Comparison of ENCODE assay signal across 8 cellular contexts in genomic region chr18:6414118-6414722, GRCh38. TPM values are rescaled to one million over a fixed set of nuclear protein-coding genes. Genes with fewer than 3 reads are reported as not detected.
A peak's percentile ranks its signal among the peaks of the same experiment; 100 is the strongest.
DNase-seq lines count a peak whose midpoint lies in the region; ATAC-seq, FAIRE-seq and TF ChIP-seq lines count a peak whose summit lies in the region.

No MANE protein-coding gene starts in this region.

- H3K27me3 Mint-ChIP-seq in activated T-cell treated with anti-CD3 and anti-CD28 coated beads, Interleukin-2, amount 50 U/mL, for 72 hours (ENCODE audit: low read depth): peaks cover 31% of the 10 kb centered on the region
- peaks cover 9% of the 10 kb centered on the region for H3K27me3 Mint-ChIP-seq in glutamatergic neuron (ENCODE audit: unreplicated experiment)

- FAIRE-seq in urothelium cell line (lab: Jason Lieb, UNC): no peak

- peaks cover 1 to 2% of the 10 kb centered on the region in 2 donors for H3K36me3 Mint-ChIP-seq in activated T-cell treated with anti-CD3 and anti-CD28 coated beads, Interleukin-2, amount 50 U/mL, for 72 hours (ENCODE audit: insufficient read depth in 2 of 2)
- peaks cover 8% of the 10 kb centered on the region for H3K36me3 Mint-ChIP-seq in glutamatergic neuron (ENCODE audit: unreplicated experiment)

- TF ChIP-seq CTCF in glutamatergic neuron (IDR thresholded peaks at IDR 0.05; ENCODE audit: partially characterized antibody, unreplicated experiment): no peak

- H3K9me3 Mint-ChIP-seq in activated T-cell treated with anti-CD3 and anti-CD28 coated beads, Interleukin-2, amount 50 U/mL, for 72 hours: peaks cover 0 to 2% of the 10 kb centered on the region in 2 donors
- peaks cover 7% of the 10 kb centered on the region for H3K9me3 Mint-ChIP-seq in glutamatergic neuron (ENCODE audit: unreplicated experiment)

- H3K4me1 Mint-ChIP-seq in activated T-cell treated with anti-CD3 and anti-CD28 coated beads, Interleukin-2, amount 50 U/mL, for 72 hours (ENCODE audit: low read depth): peaks cover 5% of the 10 kb centered on the region
- H3K4me1 Mint-ChIP-seq in glutamatergic neuron (ENCODE audit: low read depth, unreplicated experiment): peaks cover 1% of the 10 kb centered on the region

- DNase-seq in COR-L47 (lab: John Stamatoyannopoulos, UW) (peak; percentile 54), glutamatergic neuron (peak; percentile 56), nucleus accumbens (lab: John Stamatoyannopoulos, UW) (peak in 47 of 56 donors; percentile 7 to 80 (median 58)), urothelium cell line (ENCODE audit: low spot score) (peak; percentile 73), Kasumi-1 (lab: John Stamatoyannopoulos, UW) (no peak)
- DNase-seq in activated T-cell treated with anti-CD3 and anti-CD28 coated beads, Interleukin-2, amount 50 U/mL, for 72 hours: peak; percentile 57 to 61

- ATAC-seq in GM19452 (IDR thresholded peaks at IDR 0.05; ENCODE audit: unreplicated experiment) (peak; percentile 88), HG03457 (IDR thresholded peaks at IDR 0.05; ENCODE audit: unreplicated experiment) (peak; percentile 80)
- peak; percentile 91 for ATAC-seq in activated T-cell treated with anti-CD3 and anti-CD28 coated beads, Interleukin-2, amount 50 U/mL, for 72 hours (replicated peaks in 1 of 2)

- H3K4me3 Mint-ChIP-seq in activated T-cell treated with anti-CD3 and anti-CD28 coated beads, Interleukin-2, amount 50 U/mL, for 72 hours: peak overlapping the region; percentile 75 to 76
- peak overlapping the region; percentile 68 for H3K4me3 Mint-ChIP-seq in glutamatergic neuron (ENCODE audit: unreplicated experiment)

- no peak overlapping the region for H3K27ac Mint-ChIP-seq in activated T-cell treated with anti-CD3 and anti-CD28 coated beads, Interleukin-2, amount 50 U/mL, for 72 hours
- H3K27ac Mint-ChIP-seq in glutamatergic neuron (ENCODE audit: unreplicated experiment): no peak overlapping the region

RNA-seq across cellular contexts. Expression of gene L3MBTL4, which starts 0.5 kb away (rescaled TPM):
- total RNA-seq in activated T-cell treated with anti-CD3 and anti-CD28 coated beads, Interleukin-2, amount 50 U/mL, for 72 hours: under 1 TPM; 0.07 to 0.12 TPM
- total RNA-seq in glutamatergic neuron (ENCODE audit: unreplicated experiment): 0.32 TPM

Comparison
In these comparisons a context has a peak if more than half of its experiments do, and no peak if none do; other contexts are left out.
1. DNase-seq: peak in COR-L47 (single experiment), activated T-cell treated with anti-CD3 and anti-CD28 coated beads, Interleukin-2, amount 50 U/mL, for 72 hours (2 of 2), glutamatergic neuron (single experiment), nucleus accumbens (47 of 56) and urothelium cell line (single experiment); none in Kasumi-1 (0 of 2).
2. Peak in every context shown above with its lines, with median percentiles within 50 percentile points of each other: ATAC-seq.